Comparison of ENCODE assay signal across 3 cellular contexts in genomic region chrX:104105330-104105729, GRCh38.
TF ChIP-seq lines count a peak whose summit lies in the region.

No MANE protein-coding gene starts in this region.

TF ChIP-seq in HepG2, 621 proteins besides CTCF, POLR2A, EP300 and RAD21:
- TF ChIP-seq MAFK (conservative IDR thresholded peaks at IDR 0.05 in 1 of 2, IDR thresholded peaks at IDR 0.05 in 1 of 2; ENCODE audit: low read length in 2 of 2) (peak; percentile 88 to 95), MAFF (IDR thresholded peaks at IDR 0.05; ENCODE audit: low read depth, low read length) (peak; percentile 96), ZNF263 (CRISPR knock-in tag; IDR thresholded peaks at IDR 0.05) (no peak), ZNF264 (CRISPR knock-in tag; IDR thresholded peaks at IDR 0.05) (no peak), NFRKB (IDR thresholded peaks at IDR 0.05) (no peak), USF2 (IDR thresholded peaks at IDR 0.05; ENCODE audit: low read depth, low read length) (no peak), USF2 (CRISPR knock-in tag; IDR thresholded peaks at IDR 0.05; ENCODE audit: borderline replicate concordance) (no peak)
- TF ChIP-seq, protein P1, sequence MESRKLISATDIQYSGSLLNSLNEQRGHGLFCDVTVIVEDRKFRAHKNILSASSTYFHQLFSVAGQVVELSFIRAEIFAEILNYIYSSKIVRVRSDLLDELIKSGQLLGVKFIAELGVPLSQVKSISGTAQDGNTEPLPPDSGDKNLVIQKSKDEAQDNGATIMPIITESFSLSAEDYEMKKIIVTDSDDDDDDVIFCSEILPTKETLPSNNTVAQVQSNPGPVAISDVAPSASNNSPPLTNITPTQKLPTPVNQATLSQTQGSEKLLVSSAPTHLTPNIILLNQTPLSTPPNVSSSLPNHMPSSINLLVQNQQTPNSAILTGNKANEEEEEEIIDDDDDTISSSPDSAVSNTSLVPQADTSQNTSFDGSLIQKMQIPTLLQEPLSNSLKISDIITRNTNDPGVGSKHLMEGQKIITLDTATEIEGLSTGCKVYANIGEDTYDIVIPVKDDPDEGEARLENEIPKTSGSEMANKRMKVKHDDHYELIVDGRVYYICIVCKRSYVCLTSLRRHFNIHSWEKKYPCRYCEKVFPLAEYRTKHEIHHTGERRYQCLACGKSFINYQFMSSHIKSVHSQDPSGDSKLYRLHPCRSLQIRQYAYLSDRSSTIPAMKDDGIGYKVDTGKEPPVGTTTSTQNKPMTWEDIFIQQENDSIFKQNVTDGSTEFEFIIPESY (CRISPR knock-in tag; IDR thresholded peaks at IDR 0.05) = no peak

TF ChIP-seq in K562, 482 proteins besides CTCF, POLR2A, EP300 and RAD21 (continues in another document):
- TF ChIP-seq MAFF (IDR thresholded peaks at IDR 0.05; ENCODE audit: low read length) (peak; percentile 97), TAF9B (IDR thresholded peaks at IDR 0.05; ENCODE audit: partially characterized antibody) (no peak), ZNF551 (CRISPR knock-in tag; IDR thresholded peaks at IDR 0.05) (no peak), SIRT6 (IDR thresholded peaks at IDR 0.05; ENCODE audit: low read depth, low read length) (no peak), KAT2B (IDR thresholded peaks at IDR 0.05; ENCODE audit: low read depth, low read length) (no peak), CHCHD3 (CRISPR knock-in tag; IDR thresholded peaks at IDR 0.05) (no peak), HDAC8 (tag; IDR thresholded peaks at IDR 0.05) (no peak), KDM2B (CRISPR knock-in tag; IDR thresholded peaks at IDR 0.05) (no peak), GTF3C2 (IDR thresholded peaks at IDR 0.05; ENCODE audit: borderline replicate concordance, extremely low read depth, insufficient read length) (no peak), BRD9 (IDR thresholded peaks at IDR 0.05; ENCODE audit: low read depth, partially characterized antibody) (no peak), MAFG (tag; conservative IDR thresholded peaks at IDR 0.05) (peak; percentile 87), U2AF1 (optimal IDR thresholded peaks at IDR 0.05; ENCODE audit: low read depth, low read length) (no peak), ZNF23 (CRISPR knock-in tag; IDR thresholded peaks at IDR 0.05) (no peak), MAFK (IDR thresholded peaks at IDR 0.05; ENCODE audit: low read length) (peak; percentile 97), NONO (IDR thresholded peaks at IDR 0.05; ENCODE audit: low read depth in 2 of 2, low read length in 1 of 2) (no peak), LEF1 (IDR thresholded peaks at IDR 0.05) (no peak), VEZF1 (CRISPR knock-in tag; IDR thresholded peaks at IDR 0.05) (no peak), ZNF316 (IDR thresholded peaks at IDR 0.05) (peak; percentile 91), TAF1 (IDR thresholded peaks at IDR 0.05; ENCODE audit: control insufficient read depth, extremely low read depth, insufficient read depth, low read length, severe bottlenecking) (no peak), GATAD2B (IDR thresholded peaks at IDR 0.05; ENCODE audit: borderline replicate concordance) (no peak), NFATC3 (IDR thresholded peaks at IDR 0.05) (no peak), ZNF79 (CRISPR knock-in tag; IDR thresholded peaks at IDR 0.05; ENCODE audit: low read depth) (no peak), SMARCA5 (IDR thresholded peaks at IDR 0.05) (no peak), CREM (IDR thresholded peaks at IDR 0.05; ENCODE audit: low read depth) (no peak), KLF16 (IDR thresholded peaks at IDR 0.05) (no peak), TSC22D4 (tag; IDR thresholded peaks at IDR 0.05) (no peak), FIP1L1 (IDR thresholded peaks at IDR 0.05; ENCODE audit: low read depth, low read length, poor library complexity, severe bottlenecking) (no peak), FOXP1 (CRISPR knock-in tag; IDR thresholded peaks at IDR 0.05) (no peak), C11orf30 (IDR thresholded peaks at IDR 0.05; ENCODE audit: low read depth) (peak; percentile 78), RCOR1 (IDR thresholded peaks at IDR 0.05; ENCODE audit: borderline replicate concordance in 1 of 2, low read depth in 2 of 2, low read length in 2 of 2) (no peak), KDM4B (IDR thresholded peaks at IDR 0.05; ENCODE audit: borderline replicate concordance in 2 of 2, low read depth in 1 of 2) (no peak), MCM5 (IDR thresholded peaks at IDR 0.05; ENCODE audit: low read depth) (no peak), KLF6 (CRISPR knock-in tag; IDR thresholded peaks at IDR 0.05; ENCODE audit: borderline replicate concordance) (no peak), HDAC2 (IDR thresholded peaks at IDR 0.05) (no peak), ZNF143 (CRISPR knock-in tag; IDR thresholded peaks at IDR 0.05) (no peak)
- TF ChIP-seq, protein P2, sequence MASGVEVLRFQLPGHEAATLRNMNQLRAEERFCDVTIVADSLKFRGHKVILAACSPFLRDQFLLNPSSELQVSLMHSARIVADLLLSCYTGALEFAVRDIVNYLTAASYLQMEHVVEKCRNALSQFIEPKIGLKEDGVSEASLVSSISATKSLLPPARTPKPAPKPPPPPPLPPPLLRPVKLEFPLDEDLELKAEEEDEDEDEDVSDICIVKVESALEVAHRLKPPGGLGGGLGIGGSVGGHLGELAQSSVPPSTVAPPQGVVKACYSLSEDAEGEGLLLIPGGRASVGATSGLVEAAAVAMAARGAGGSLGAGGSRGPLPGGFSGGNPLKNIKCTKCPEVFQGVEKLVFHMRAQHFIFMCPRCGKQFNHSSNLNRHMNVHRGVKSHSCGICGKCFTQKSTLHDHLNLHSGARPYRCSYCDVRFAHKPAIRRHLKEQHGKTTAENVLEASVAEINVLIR (CRISPR knock-in tag; IDR thresholded peaks at IDR 0.05) = no peak

TF ChIP-seq in endothelial cell of umbilical vein, 7 proteins besides CTCF, POLR2A, EP300 and RAD21:
- no peak for TF ChIP-seq POLR2AphosphoS5 (IDR thresholded peaks at IDR 0.05; ENCODE audit: insufficient read depth, low read depth, low read length)
- TF ChIP-seq MAX (IDR thresholded peaks at IDR 0.05; ENCODE audit: insufficient read depth, insufficient read length) = no peak
- no peak for TF ChIP-seq JUN (IDR thresholded peaks at IDR 0.05; ENCODE audit: borderline replicate concordance, insufficient read depth, insufficient read length, low read depth)
- no peak for TF ChIP-seq EZH2 (IDR thresholded peaks at IDR 0.05; ENCODE audit: borderline replicate concordance, low read depth, low read length, severe bottlenecking)
- TF ChIP-seq MYC (IDR thresholded peaks at IDR 0.05; ENCODE audit: low read depth, low read length) = no peak
- TF ChIP-seq FOS (IDR thresholded peaks at IDR 0.05; ENCODE audit: borderline replicate concordance, insufficient read depth, low read length) = no peak
- TF ChIP-seq GATA2 (IDR thresholded peaks at IDR 0.05; ENCODE audit: insufficient read depth, insufficient read length, low read depth, low read length) = no peak
TF ChIP-seq in endothelial cell of umbilical vein: peak in this region for 0.
